In the genomic region with DNA sequence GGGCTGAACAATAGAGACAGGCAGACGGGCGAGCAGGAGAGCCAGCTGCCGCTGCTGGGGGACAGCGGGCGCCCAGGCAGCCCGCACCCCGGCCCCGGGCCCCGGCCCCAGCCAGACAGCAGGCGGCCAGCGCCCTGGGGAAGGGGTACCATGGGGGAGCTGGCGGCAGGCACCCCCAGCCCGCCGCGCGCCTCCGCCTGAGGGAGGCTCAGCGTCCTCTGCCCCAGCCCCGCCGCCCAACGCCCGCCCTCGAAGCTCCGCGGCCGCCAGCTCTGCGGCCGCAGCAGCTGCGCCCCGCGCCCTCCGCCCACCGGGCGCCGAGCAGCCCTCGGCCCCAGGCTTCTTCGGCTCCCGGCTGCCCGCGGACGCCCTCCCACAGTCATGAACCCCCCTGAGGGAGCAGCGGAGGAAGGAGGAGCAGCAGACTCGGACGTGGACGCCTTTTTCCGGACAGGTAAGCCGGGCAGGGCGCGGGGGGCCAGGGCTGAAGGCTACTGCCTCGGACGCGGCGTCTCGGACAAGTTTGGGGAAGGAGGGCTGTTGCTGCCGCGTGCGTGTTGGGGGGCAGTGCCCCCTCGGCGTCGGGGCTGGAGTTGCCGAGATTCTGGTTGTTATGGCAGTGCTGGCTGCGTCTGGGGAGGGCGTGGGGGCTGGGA, we compare ENCODE assay signal across 8 cellular contexts. TPM values are rescaled to one million over a fixed set of nuclear protein-coding genes. Genes with fewer than 3 reads are reported as not detected.
DNase-seq lines count a peak whose midpoint lies in the region; ATAC-seq and TF ChIP-seq lines count a peak whose summit lies in the region.

A gene (plus strand): TSS at position 10 of the 656 bp plus-strand sequence.

- H3K4me3 ChIP-seq in prostate gland = peak within 1 kb of the TSS; percentile 64 to 78

- peak in 1 of 4 experiments; percentile 2 for TF ChIP-seq CTCF in prostate gland (IDR thresholded peaks at IDR 0.05)

- WGBS in prostate gland = under 1% methylated on average over 49 of the region's 63 CpGs

- intact Hi-C loops in left cardiac atrium (cut with DNase I) (loop anchor here (5.0 kb wide), 1 partner anchor 249 kb away; no protein-coding TSS in a partner anchor), prostate gland (cut with DNase I) (loop anchor here (5.0 kb wide), 2 partner anchors 44 to 249 kb away; no protein-coding TSS in a partner anchor)

- no peaks in the 10 kb centered on the region for H3K36me3 ChIP-seq in prostate gland

- H3K4me1 ChIP-seq in prostate gland (replicated peaks) = no peaks in the 10 kb centered on the region

- H3K9me3 Mint-ChIP-seq in activated naive CD4-positive, alpha-beta T cell treated with anti-CD3 and anti-CD28 coated beads, Interleukin-2, amount 50 U/mL, for 72 hours = peaks cover 0 to 3% of the 10 kb centered on the region in 2 donors

- no peak within 1 kb of the TSS for H3K27ac Mint-ChIP-seq in activated naive CD4-positive, alpha-beta T cell treated with anti-CD3 and anti-CD28 coated beads, Interleukin-2, amount 50 U/mL, for 72 hours

- TF ChIP-seq POLR2A in prostate gland (IDR thresholded peaks at IDR 0.05) = no peak

- H3K27ac ChIP-seq in prostate gland = peak within 1 kb of the TSS; percentile 75 to 83

- peaks cover 0 to 9% of the 10 kb centered on the region in 2 donors for H3K36me3 Mint-ChIP-seq in activated naive CD4-positive, alpha-beta T cell treated with anti-CD3 and anti-CD28 coated beads, Interleukin-2, amount 50 U/mL, for 72 hours

- no peaks in the 10 kb centered on the region for H3K27me3 ChIP-seq in prostate gland (replicated peaks; ENCODE audit: insufficient read depth)

- H3K9me3 ChIP-seq in prostate gland = no peaks in the 10 kb centered on the region

- ATAC-seq in HG02943 (IDR thresholded peaks at IDR 0.05; ENCODE audit: low read depth, unreplicated experiment) (peak; percentile 18), left cardiac atrium (peak; percentile 28 to 64)
- peak; percentile 30 to 55 for ATAC-seq in activated naive CD4-positive, alpha-beta T cell treated with anti-CD3 and anti-CD28 coated beads, Interleukin-2, amount 50 U/mL, for 72 hours

- DNase-seq in DMS79 treated with DMSO at 0.1 percent for 48 hours (lab: John Stamatoyannopoulos, UW) (peak; percentile 31), DMS79 (lab: John Stamatoyannopoulos, UW) (no peak), left cardiac atrium (peak; percentile 32), prostate gland (ENCODE audit: low spot score) (no peak), SW 1271 (lab: John Stamatoyannopoulos, UW) (no peak)
- peak in 1 of 2 donors; percentile 14 for DNase-seq in activated naive CD4-positive, alpha-beta T cell treated with anti-CD3 and anti-CD28 coated beads, Interleukin-2, amount 50 U/mL, for 72 hours (ENCODE audit: low spot score in 2 of 2)
- no peak for DNase-seq in NK-92 treated with Interleukin-12 subunit alpha and Interleukin-12 subunit beta, amount 100 ng/mL, for 24 hours (lab: John Stamatoyannopoulos, UW)

RNA-seq across cellular contexts. Expression of the gene that starts here (rescaled TPM):
- total RNA-seq in activated naive CD4-positive, alpha-beta T cell treated with anti-CD3 and anti-CD28 coated beads, Interleukin-2, amount 50 U/mL, for 72 hours = 10 to 100 TPM in 1 of 2 donors, 1 to 10 TPM in 1; 1.8 to 11.4 TPM
- total RNA-seq in left cardiac atrium (10 to 100 TPM; 28.0 to 40.5 TPM), prostate gland (10 to 100 TPM; 21.8 to 47.5 TPM)

Comparison
In these comparisons a context has a peak if more than half of its experiments do, and no peak if none do; other contexts are left out.
1. DNase-seq: peak in DMS79 treated with DMSO at 0.1 percent for 48 hours (single experiment) and left cardiac atrium (single experiment); none in DMS79 (single experiment), prostate gland (single experiment), SW 1271 (0 of 2) and NK-92 treated with Interleukin-12 subunit alpha and Interleukin-12 subunit beta, amount 100 ng/mL, for 24 hours (single experiment).
2. Peak in every context shown above with its lines, with median percentiles within 50 percentile points of each other: ATAC-seq.